ENCODE assay signal across 1 cellular context in the genomic region with DNA sequence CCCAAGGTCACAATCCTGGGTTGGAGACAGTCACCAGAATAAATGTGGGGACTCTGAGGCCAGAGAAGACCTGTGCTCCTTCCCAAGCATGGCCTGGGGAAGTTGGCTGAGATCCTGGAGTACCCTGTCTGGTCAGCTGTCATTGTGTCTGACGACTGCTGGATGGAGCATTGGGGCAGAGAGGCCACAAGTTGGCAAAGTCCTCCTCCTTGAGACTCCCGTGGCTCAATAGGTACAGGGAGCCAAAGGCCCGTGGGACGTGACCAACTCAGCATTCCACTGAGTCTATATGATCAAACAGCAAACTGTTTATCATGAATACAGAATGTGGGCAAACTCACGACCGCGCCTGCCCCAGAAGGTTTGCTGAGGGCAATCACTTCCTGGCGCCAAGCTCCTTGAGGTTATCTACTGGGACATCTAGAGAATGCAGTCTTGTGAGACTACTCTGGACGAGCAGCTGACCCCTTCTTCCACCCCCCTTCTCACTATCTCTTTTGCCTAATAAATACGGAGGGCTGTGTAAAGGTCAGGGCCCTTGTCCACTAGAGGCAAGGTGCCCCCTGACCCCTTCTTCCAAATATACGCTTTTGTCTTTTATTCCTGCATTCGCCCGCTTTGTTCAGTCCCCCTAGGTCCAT.
TF ChIP-seq lines count a peak whose summit lies in the region.

No MANE protein-coding gene starts in this region.

TF ChIP-seq in HepG2, 621 proteins besides CTCF, POLR2A, EP300 and RAD21 (continues in another document):
- TF ChIP-seq, protein P1, sequence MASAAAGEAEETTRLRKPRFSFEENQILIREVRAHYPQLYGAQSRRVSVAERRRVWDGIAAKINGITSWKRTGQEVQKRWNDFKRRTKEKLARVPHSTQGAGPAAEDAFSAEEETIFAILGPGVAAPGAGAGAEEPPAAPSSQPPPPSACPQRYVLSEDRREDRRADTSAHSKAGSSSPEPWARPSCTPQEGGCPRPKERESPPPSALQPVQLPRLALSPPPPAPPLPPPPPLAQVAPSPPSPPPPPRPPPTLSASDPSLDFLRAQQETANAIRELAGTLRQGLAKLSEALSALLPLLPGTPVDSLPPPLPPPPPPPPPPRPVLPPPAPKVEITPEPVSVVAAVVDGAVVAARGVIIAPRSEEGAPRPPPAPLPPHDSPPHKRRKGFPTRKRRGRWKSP (CRISPR knock-in tag; IDR thresholded peaks at IDR 0.05): no peak
- no peak for TF ChIP-seq SOX6 (IDR thresholded peaks at IDR 0.05)
- peak; percentile 23; the same call in 1 of the 2 replicates for TF ChIP-seq SOX6 (CRISPR knock-in tag; IDR thresholded peaks at IDR 0.05)
- TF ChIP-seq JUND (CRISPR knock-in tag; IDR thresholded peaks at IDR 0.05): no peak
- TF ChIP-seq RFXAP (CRISPR knock-in tag; IDR thresholded peaks at IDR 0.05; ENCODE audit: borderline replicate concordance): no peak
- no peak for TF ChIP-seq ZNF24 (IDR thresholded peaks at IDR 0.05)
- no peak for TF ChIP-seq NFYB (CRISPR knock-in tag; IDR thresholded peaks at IDR 0.05)
- TF ChIP-seq ZFYVE20 (CRISPR knock-in tag; IDR thresholded peaks at IDR 0.05; ENCODE audit: borderline replicate concordance, low read depth): no peak
- no peak for TF ChIP-seq NFIB (CRISPR knock-in tag; IDR thresholded peaks at IDR 0.05; ENCODE audit: borderline replicate concordance)
- no peak for TF ChIP-seq SNRNP70 (IDR thresholded peaks at IDR 0.05; ENCODE audit: low read depth, low read length)
- TF ChIP-seq ZIK1 (CRISPR knock-in tag; IDR thresholded peaks at IDR 0.05; ENCODE audit: borderline replicate concordance, low read depth): no peak
- TF ChIP-seq NBN (conservative IDR thresholded peaks at IDR 0.05): no peak
- no peak for TF ChIP-seq KLF11 (CRISPR knock-in tag; IDR thresholded peaks at IDR 0.05)
- no peak for TF ChIP-seq NFE2L1 (CRISPR knock-in tag; IDR thresholded peaks at IDR 0.05; ENCODE audit: borderline replicate concordance)
- TF ChIP-seq FOXO1 (CRISPR knock-in tag; IDR thresholded peaks at IDR 0.05): no peak
- TF ChIP-seq ZNF83 (CRISPR knock-in tag; IDR thresholded peaks at IDR 0.05; ENCODE audit: borderline replicate concordance): no peak
- peak; percentile 10; the same call in 1 of the 2 replicates for TF ChIP-seq HNF4A (CRISPR knock-in tag; IDR thresholded peaks at IDR 0.05)
- TF ChIP-seq, protein P2, sequence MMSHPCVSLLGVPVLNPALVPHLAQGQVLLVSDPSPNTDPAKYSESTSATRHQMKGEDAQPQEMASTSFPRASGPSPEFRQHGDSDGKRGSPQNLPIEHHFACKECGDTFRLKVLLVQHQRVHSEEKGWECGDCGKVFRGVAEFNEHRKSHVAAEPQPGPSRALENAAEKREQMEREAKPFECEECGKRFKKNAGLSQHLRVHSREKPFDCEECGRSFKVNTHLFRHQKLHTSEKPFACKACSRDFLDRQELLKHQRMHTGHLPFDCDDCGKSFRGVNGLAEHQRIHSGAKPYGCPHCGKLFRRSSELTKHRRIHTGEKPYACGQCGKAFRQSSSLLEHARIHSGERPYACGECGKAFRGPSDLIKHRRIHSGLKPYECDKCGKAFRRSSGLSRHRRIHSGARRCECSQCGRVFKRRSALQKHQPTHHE (CRISPR knock-in tag; IDR thresholded peaks at IDR 0.05; ENCODE audit: borderline replicate concordance): no peak
- no peak for TF ChIP-seq MEIS1 (CRISPR knock-in tag; IDR thresholded peaks at IDR 0.05; ENCODE audit: borderline replicate concordance)
- TF ChIP-seq ZNF547 (CRISPR knock-in tag; IDR thresholded peaks at IDR 0.05): no peak
- TF ChIP-seq ZNF260 (CRISPR knock-in tag; IDR thresholded peaks at IDR 0.05; ENCODE audit: borderline replicate concordance, low read depth): no peak
- TF ChIP-seq, protein P3, sequence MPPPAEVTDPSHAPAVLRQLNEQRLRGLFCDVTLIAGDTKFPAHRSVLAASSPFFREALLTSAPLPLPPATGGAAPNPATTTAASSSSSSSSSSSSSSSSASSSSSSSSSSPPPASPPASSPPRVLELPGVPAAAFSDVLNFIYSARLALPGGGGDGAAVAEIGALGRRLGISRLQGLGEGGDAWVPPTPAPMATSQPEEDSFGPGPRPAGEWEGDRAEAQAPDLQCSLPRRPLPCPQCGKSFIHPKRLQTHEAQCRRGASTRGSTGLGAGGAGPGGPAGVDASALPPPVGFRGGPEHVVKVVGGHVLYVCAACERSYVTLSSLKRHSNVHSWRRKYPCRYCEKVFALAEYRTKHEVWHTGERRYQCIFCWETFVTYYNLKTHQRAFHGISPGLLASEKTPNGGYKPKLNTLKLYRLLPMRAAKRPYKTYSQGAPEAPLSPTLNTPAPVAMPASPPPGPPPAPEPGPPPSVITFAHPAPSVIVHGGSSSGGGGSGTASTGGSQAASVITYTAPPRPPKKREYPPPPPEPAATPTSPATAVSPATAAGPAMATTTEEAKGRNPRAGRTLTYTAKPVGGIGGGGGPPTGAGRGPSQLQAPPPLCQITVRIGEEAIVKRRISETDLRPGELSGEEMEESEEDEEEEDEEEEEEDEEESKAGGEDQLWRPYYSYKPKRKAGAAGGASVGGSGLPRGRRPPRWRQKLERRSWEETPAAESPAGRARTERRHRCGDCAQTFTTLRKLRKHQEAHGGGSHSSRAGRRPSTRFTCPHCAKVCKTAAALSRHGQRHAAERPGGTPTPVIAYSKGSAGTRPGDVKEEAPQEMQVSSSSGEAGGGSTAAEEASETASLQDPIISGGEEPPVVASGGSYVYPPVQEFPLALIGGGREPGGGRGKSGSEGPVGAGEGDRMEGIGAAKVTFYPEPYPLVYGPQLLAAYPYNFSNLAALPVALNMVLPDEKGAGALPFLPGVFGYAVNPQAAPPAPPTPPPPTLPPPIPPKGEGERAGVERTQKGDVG (CRISPR knock-in tag; IDR thresholded peaks at IDR 0.05; ENCODE audit: borderline replicate concordance): no peak
- TF ChIP-seq HOXD1 (CRISPR knock-in tag; IDR thresholded peaks at IDR 0.05): no peak
- TF ChIP-seq ZNF737 (CRISPR knock-in tag; IDR thresholded peaks at IDR 0.05; ENCODE audit: borderline replicate concordance): no peak
- TF ChIP-seq PLRG1 (conservative IDR thresholded peaks at IDR 0.05): no peak
- TF ChIP-seq ZNF484 (CRISPR knock-in tag; IDR thresholded peaks at IDR 0.05; ENCODE audit: borderline replicate concordance, low read depth): no peak
- no peak for TF ChIP-seq SRF (IDR thresholded peaks at IDR 0.05; ENCODE audit: low read depth, low read length)
- 0 out of 2 replicates have a peak, but pooled peaks have one; percentile 35 for TF ChIP-seq MEF2D (CRISPR knock-in tag; IDR thresholded peaks at IDR 0.05)
- TF ChIP-seq, protein P4, sequence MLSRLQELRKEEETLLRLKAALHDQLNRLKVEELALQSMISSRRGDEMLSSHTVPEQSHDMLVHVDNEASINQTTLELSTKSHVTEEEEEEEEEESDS (CRISPR knock-in tag; IDR thresholded peaks at IDR 0.05; ENCODE audit: borderline replicate concordance): no peak
- no peak for TF ChIP-seq ZNF225 (CRISPR knock-in tag; IDR thresholded peaks at IDR 0.05)
- TF ChIP-seq, protein P5, sequence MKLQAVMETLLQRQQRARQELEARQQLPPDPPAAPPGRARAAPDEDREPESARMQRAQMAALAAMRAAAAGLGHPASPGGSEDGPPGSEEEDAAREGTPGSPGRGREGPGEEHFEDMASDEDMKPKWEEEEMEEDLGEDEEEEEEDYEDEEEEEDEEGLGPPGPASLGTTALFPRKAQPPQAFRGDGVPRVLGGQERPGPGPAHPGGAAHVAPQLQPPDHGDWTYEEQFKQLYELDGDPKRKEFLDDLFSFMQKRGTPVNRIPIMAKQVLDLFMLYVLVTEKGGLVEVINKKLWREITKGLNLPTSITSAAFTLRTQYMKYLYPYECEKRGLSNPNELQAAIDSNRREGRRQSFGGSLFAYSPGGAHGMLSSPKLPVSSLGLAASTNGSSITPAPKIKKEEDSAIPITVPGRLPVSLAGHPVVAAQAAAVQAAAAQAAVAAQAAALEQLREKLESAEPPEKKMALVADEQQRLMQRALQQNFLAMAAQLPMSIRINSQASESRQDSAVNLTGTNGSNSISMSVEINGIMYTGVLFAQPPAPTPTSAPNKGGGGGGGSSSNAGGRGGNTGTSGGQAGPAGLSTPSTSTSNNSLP (IDR thresholded peaks at IDR 0.05; ENCODE audit: low read depth, low read length): no peak
- no peak for TF ChIP-seq TBL1XR1 (IDR thresholded peaks at IDR 0.05; ENCODE audit: borderline replicate concordance, low read length, partially characterized antibody)
- TF ChIP-seq SALL1 (CRISPR knock-in tag; IDR thresholded peaks at IDR 0.05): peak; percentile 57
- TF ChIP-seq, protein P6, sequence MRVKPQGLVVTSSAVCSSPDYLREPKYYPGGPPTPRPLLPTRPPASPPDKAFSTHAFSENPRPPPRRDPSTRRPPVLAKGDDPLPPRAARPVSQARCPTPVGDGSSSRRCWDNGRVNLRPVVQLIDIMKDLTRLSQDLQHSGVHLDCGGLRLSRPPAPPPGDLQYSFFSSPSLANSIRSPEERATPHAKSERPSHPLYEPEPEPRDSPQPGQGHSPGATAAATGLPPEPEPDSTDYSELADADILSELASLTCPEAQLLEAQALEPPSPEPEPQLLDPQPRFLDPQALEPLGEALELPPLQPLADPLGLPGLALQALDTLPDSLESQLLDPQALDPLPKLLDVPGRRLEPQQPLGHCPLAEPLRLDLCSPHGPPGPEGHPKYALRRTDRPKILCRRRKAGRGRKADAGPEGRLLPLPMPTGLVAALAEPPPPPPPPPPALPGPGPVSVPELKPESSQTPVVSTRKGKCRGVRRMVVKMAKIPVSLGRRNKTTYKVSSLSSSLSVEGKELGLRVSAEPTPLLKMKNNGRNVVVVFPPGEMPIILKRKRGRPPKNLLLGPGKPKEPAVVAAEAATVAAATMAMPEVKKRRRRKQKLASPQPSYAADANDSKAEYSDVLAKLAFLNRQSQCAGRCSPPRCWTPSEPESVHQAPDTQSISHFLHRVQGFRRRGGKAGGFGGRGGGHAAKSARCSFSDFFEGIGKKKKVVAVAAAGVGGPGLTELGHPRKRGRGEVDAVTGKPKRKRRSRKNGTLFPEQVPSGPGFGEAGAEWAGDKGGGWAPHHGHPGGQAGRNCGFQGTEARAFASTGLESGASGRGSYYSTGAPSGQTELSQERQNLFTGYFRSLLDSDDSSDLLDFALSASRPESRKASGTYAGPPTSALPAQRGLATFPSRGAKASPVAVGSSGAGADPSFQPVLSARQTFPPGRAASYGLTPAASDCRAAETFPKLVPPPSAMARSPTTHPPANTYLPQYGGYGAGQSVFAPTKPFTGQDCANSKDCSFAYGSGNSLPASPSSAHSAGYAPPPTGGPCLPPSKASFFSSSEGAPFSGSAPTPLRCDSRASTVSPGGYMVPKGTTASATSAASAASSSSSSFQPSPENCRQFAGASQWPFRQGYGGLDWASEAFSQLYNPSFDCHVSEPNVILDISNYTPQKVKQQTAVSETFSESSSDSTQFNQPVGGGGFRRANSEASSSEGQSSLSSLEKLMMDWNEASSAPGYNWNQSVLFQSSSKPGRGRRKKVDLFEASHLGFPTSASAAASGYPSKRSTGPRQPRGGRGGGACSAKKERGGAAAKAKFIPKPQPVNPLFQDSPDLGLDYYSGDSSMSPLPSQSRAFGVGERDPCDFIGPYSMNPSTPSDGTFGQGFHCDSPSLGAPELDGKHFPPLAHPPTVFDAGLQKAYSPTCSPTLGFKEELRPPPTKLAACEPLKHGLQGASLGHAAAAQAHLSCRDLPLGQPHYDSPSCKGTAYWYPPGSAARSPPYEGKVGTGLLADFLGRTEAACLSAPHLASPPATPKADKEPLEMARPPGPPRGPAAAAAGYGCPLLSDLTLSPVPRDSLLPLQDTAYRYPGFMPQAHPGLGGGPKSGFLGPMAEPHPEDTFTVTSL (CRISPR knock-in tag; IDR thresholded peaks at IDR 0.05; ENCODE audit: borderline replicate concordance): peak; percentile 20; the same call in 1 of the 2 replicates
- TF ChIP-seq, protein P7, sequence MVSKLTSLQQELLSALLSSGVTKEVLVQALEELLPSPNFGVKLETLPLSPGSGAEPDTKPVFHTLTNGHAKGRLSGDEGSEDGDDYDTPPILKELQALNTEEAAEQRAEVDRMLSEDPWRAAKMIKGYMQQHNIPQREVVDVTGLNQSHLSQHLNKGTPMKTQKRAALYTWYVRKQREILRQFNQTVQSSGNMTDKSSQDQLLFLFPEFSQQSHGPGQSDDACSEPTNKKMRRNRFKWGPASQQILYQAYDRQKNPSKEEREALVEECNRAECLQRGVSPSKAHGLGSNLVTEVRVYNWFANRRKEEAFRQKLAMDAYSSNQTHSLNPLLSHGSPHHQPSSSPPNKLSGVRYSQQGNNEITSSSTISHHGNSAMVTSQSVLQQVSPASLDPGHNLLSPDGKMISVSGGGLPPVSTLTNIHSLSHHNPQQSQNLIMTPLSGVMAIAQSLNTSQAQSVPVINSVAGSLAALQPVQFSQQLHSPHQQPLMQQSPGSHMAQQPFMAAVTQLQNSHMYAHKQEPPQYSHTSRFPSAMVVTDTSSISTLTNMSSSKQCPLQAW (CRISPR knock-in tag; IDR thresholded peaks at IDR 0.05): no peak
- no peak for TF ChIP-seq HNF4G (IDR thresholded peaks at IDR 0.05; ENCODE audit: borderline replicate concordance, low read depth, low read length)
- 0 out of 2 replicates have a peak, but pooled peaks have one; percentile 27 for TF ChIP-seq HNF4G (CRISPR knock-in tag; IDR thresholded peaks at IDR 0.05; ENCODE audit: borderline replicate concordance, low read depth)
- no peak for TF ChIP-seq ZNF891 (CRISPR knock-in tag; IDR thresholded peaks at IDR 0.05)
- TF ChIP-seq ZNF138 (CRISPR knock-in tag; IDR thresholded peaks at IDR 0.05; ENCODE audit: low read depth): no peak
- TF ChIP-seq ZNF790 (CRISPR knock-in tag; IDR thresholded peaks at IDR 0.05; ENCODE audit: borderline replicate concordance): no peak
- no peak for TF ChIP-seq ZNF317 (CRISPR knock-in tag; IDR thresholded peaks at IDR 0.05)
- 0 out of 2 replicates have a peak, but pooled peaks have one; percentile 23 for TF ChIP-seq MTA1 (CRISPR knock-in tag; IDR thresholded peaks at IDR 0.05; ENCODE audit: borderline replicate concordance)
- no peak for TF ChIP-seq ZNF562 (CRISPR knock-in tag; IDR thresholded peaks at IDR 0.05; ENCODE audit: borderline replicate concordance)
- TF ChIP-seq, protein P8, sequence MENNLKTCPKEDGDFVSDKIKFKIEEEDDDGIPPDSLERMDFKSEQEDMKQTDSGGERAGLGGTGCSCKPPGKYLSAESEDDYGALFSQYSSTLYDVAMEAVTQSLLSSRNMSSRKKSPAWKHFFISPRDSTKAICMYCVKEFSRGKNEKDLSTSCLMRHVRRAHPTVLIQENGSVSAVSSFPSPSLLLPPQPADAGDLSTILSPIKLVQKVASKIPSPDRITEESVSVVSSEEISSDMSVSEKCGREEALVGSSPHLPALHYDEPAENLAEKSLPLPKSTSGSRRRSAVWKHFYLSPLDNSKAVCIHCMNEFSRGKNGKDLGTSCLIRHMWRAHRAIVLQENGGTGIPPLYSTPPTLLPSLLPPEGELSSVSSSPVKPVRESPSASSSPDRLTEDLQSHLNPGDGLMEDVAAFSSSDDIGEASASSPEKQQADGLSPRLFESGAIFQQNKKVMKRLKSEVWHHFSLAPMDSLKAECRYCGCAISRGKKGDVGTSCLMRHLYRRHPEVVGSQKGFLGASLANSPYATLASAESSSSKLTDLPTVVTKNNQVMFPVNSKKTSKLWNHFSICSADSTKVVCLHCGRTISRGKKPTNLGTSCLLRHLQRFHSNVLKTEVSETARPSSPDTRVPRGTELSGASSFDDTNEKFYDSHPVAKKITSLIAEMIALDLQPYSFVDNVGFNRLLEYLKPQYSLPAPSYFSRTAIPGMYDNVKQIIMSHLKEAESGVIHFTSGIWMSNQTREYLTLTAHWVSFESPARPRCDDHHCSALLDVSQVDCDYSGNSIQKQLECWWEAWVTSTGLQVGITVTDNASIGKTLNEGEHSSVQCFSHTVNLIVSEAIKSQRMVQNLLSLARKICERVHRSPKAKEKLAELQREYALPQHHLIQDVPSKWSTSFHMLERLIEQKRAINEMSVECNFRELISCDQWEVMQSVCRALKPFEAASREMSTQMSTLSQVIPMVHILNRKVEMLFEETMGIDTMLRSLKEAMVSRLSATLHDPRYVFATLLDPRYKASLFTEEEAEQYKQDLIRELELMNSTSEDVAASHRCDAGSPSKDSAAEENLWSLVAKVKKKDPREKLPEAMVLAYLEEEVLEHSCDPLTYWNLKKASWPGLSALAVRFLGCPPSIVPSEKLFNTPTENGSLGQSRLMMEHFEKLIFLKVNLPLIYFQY (CRISPR knock-in tag; IDR thresholded peaks at IDR 0.05; ENCODE audit: borderline replicate concordance): no peak
